In the genomic region with DNA sequence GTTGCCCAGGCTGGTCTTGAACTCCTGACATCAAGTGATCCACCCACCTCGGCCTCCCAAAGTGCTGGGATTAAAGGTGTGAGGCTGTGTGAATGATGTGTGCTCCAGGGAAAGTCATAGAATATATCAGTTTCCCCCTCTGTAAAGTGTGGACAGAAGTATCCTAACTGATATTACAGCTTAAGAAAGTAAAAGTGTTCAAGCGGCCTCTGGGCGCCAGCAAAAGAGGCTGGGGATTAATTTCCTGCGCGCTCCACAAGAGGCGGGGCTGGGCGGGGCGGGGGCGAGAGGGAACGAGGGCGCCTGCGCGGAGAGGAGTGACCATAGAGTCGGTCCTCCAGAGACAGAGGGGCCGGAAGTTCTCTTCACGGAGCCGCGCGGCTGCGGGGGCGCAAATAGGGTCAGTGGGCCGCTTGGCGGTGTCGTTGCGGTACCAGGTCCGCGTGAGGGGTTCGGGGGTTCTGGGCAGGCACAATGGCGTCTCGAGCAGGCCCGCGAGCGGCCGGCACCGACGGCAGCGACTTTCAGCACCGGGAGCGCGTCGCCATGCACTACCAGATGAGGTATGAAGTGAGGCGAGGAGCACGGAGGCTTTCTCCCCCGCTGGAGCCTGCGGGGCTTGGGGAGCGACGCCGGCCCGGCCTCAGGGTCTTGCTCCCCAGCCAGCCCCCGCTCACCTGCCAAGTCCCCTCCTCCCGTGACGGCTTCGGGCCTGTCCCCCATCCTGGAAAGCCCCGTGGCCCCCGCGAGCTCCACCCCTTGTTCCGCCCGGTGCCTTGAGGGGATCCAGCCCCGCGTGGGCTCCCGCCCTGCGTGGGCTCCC, we compare ENCODE assay signal across 8 cellular contexts. TPM values are rescaled to one million over a fixed set of nuclear protein-coding genes. Genes with fewer than 3 reads are reported as not detected.
DNase-seq lines count a peak whose midpoint lies in the region; ATAC-seq and TF ChIP-seq lines count a peak whose summit lies in the region.

Gene JAGN1 (plus strand): TSS at position 362 of the 823 bp plus-strand sequence. CDS start 113 bp downstream, at position 475.

- H3K36me3 ChIP-seq in adrenal gland (replicated peaks in 1 of 2) (peaks cover 0 to 13% of the 10 kb centered on the region in 2 donors), heart right ventricle (peaks cover 0 to 21% (median 0%) of the 10 kb centered on the region in 9 donors), transverse colon (peaks cover 0 to 8% (median 4%) of the 10 kb centered on the region in 4 donors)

- TF ChIP-seq POLR2A in adrenal gland (IDR thresholded peaks at IDR 0.05) (peak; percentile 87 to 96), transverse colon (IDR thresholded peaks at IDR 0.05) (peak; percentile 94)

- H3K27me3 ChIP-seq in adrenal gland (no peaks in the 10 kb centered on the region), heart right ventricle (no peaks in the 10 kb centered on the region), transverse colon (no peaks in the 10 kb centered on the region)

- H3K4me1 ChIP-seq in adrenal gland (replicated peaks in 1 of 2), result peaks cover 19 to 48% of the 10 kb centered on the region in 2 donors
- H3K4me1 ChIP-seq in heart right ventricle, result peaks cover 3 to 34% (median 16%) of the 10 kb centered on the region in 9 donors
- peaks cover 0 to 42% (median 27%) of the 10 kb centered on the region in 4 donors for H3K4me1 ChIP-seq in transverse colon

- peak; percentile 1 for TF ChIP-seq EP300 in transverse colon (IDR thresholded peaks at IDR 0.05; ENCODE audit: low read depth)

- H3K9me3 ChIP-seq in adrenal gland (replicated peaks in 1 of 3), result no peaks in the 10 kb centered on the region
- H3K9me3 ChIP-seq in heart right ventricle, result no peaks in the 10 kb centered on the region
- no peaks in the 10 kb centered on the region for H3K9me3 ChIP-seq in transverse colon

- H3K27ac ChIP-seq in adrenal gland, result peak within 1 kb of the TSS; percentile 75 to 98 (median 93)
- H3K27ac ChIP-seq in heart right ventricle, result peak within 1 kb of the TSS; percentile 86 to 99 (median 96)
- peak within 1 kb of the TSS; percentile 92 to 98 (median 96) for H3K27ac ChIP-seq in transverse colon

- peak; percentile 58 for DNase-seq in NCI-H1105 (lab: John Stamatoyannopoulos, UW)
- peak; percentile 90 to 96 (median 91) for DNase-seq in adrenal gland
- DNase-seq in heart right ventricle, result peak; percentile 91 to 92
- peak; percentile 83 to 98 (median 87) for DNase-seq in posterior cingulate gyrus
- DNase-seq in transverse colon, result peak; percentile 92

- H3K4me3 ChIP-seq in GM12875 (ENCODE audit: low read depth, low read length) (peak within 1 kb of the TSS; percentile 98), adrenal gland (peak within 1 kb of the TSS; percentile 70 to 99 (median 90)), heart right ventricle (peak within 1 kb of the TSS; percentile 61 to 99 (median 94)), transverse colon (peak within 1 kb of the TSS; percentile 64 to 98 (median 87))

- ATAC-seq in HG02623 (IDR thresholded peaks at IDR 0.05; ENCODE audit: unreplicated experiment) (peak; percentile 74), heart right ventricle (peak; percentile 98 to 99 (median 98))

- TF ChIP-seq CTCF in GM12875 (IDR thresholded peaks at IDR 0.05; ENCODE audit: borderline replicate concordance, insufficient read depth, low read depth, low read length) (no peak), adrenal gland (IDR thresholded peaks at IDR 0.05) (no peak), heart right ventricle (IDR thresholded peaks at IDR 0.05) (peak in 5 of 9 donors; percentile 4 to 20 (median 11)), transverse colon (IDR thresholded peaks at IDR 0.05) (no peak)

- in situ Hi-C loops in transverse colon (cut with MboI; ENCODE audit: low pct_ligation_motif_present in 1 of 4, low pct_unique_long_range_greater_than_20kb in 1 of 4, low sequenced_read_pairs in 3 of 4), result no loop called here

- intact Hi-C loops in T-helper 1 cell treated with Interleukin-12 subunit alpha and Interleukin-12 subunit beta and Interleukin-4 antibody, amounts not matched to agents 30 ng/mL and 1 ng/mL, for 36 hours (cut with micrococcal nuclease), result loop anchor here (1.0 to 2.0 kb wide), 17 partner anchors 12 to 494 kb away; partner anchors contain the start of genes BRK1, BRPF1, CRELD1 and EMC3
- intact Hi-C loops in adrenal gland (cut with DNase I), result no loop called here
- intact Hi-C loops in heart right ventricle (cut with DNase I), result loop anchor here in 1 of 10 donors (2.0 kb wide), 1 partner anchor 42 kb away; the partner anchor contains the start of gene CRELD1
- intact Hi-C loops in posterior cingulate gyrus (cut with DNase I), result loop anchor here (1.0 to 5.0 kb wide), 3 partner anchors 42 to 56 kb away; partner anchors contain the start of genes CRELD1 and RPUSD3
- intact Hi-C loops in transverse colon (cut with DNase I; ENCODE audit: low total_unique reads), result no loop called here

- 0 to 8% (median 0%) methylated on average over 1 to 62 of the region's 62 CpGs for WGBS in adrenal gland, 4 donors
- 0 to 1% methylated on average over 60 to 62 of the region's 62 CpGs for WGBS in heart right ventricle, 2 donors
- 0% methylated on average over 53 of the region's 62 CpGs; no CpG with 5 or more reads in 1 of the 2 donors for WGBS in transverse colon (ENCODE audit: low coverage in 1 of 2), 2 donors

RNA-seq across cellular contexts. Expression of gene JAGN1, which starts in this region (rescaled TPM):
- total RNA-seq in T-helper 1 cell treated with Interleukin-12 subunit alpha and Interleukin-12 subunit beta and Interleukin-4 antibody, amounts not matched to agents 30 ng/mL and 1 ng/mL, for 36 hours, result 33.9 and 36.2 TPM in 2 replicates
- 100 to 1,000 TPM in 2 of 8 donors, 10 to 100 TPM in 6; 47.2 to 116 (median 63.1) TPM for total RNA-seq in adrenal gland
- polyA plus RNA-seq in adrenal gland, result 10 to 100 TPM; 31.4 to 69.7 (median 58.2) TPM
- 10 to 100 TPM; 13.8 to 25.0 (median 18.0) TPM for total RNA-seq in heart right ventricle
- polyA plus RNA-seq in heart right ventricle, result 10 to 100 TPM; 23.2 to 69.3 TPM
- 10 to 100 TPM in 3 of 4 donors, 1 to 10 TPM in 1; 5.8 to 73.0 (median 28.5) TPM for total RNA-seq in transverse colon

Comparison
In these comparisons a context has a peak if more than half of its experiments do, and no peak if none do; other contexts are left out.
1. Peak in every context shown above with its lines: DNase-seq, ATAC-seq, H3K4me3 ChIP-seq and H3K27ac ChIP-seq.
2. CTCF ChIP-seq: peak in heart right ventricle (5 of 9); none in GM12875 (single experiment), adrenal gland (0 of 6) and transverse colon (0 of 5).
3. intact Hi-C loops: an anchor here in T-helper 1 cell treated with Interleukin-12 subunit alpha and Interleukin-12 subunit beta and Interleukin-4 antibody, amounts not matched to agents 30 ng/mL and 1 ng/mL, for 36 hours (1.0 to 2.0 kb wide) and posterior cingulate gyrus (1.0 to 5.0 kb wide); none called in adrenal gland and transverse colon.